In genomic region chr9:99824378-99825157, GRCh38 we compare ENCODE assay signal across 8 cellular contexts. TPM values are rescaled to one million over a fixed set of nuclear protein-coding genes. Genes with fewer than 3 reads are reported as not detected.
DNase-seq lines count a peak whose midpoint lies in the region; ATAC-seq and TF ChIP-seq lines count a peak whose summit lies in the region.

No MANE protein-coding gene starts in this region.

- intact Hi-C loops in thyroid gland (cut with DNase I), result loop anchor here (5.0 kb wide), 1 partner anchor 78 kb away; no protein-coding TSS in a partner anchor

- H3K9me2 ChIP-seq in Karpas-422 (replicated peaks; ENCODE audit: insufficient read depth, low read length), result no peaks in the 10 kb centered on the region

- TF ChIP-seq POLR2A in thyroid gland (IDR thresholded peaks at IDR 0.05), result no peak

- H3K79me2 ChIP-seq in Karpas-422 (ENCODE audit: low read length), result no peaks in the 10 kb centered on the region

- DNase-seq in EH (ENCODE audit: low read depth) (peak; percentile 29), Karpas-422 (peak; percentile 78), epithelial cell of esophagus (ENCODE audit: low read depth) (peak; percentile 18), thyroid gland (peak; percentile 29 to 42), NCI-H510A treated with DMSO at 0.1 percent for 48 hours (lab: John Stamatoyannopoulos, UW) (no peak), G401 (ENCODE audit: low spot score) (no peak)
- DNase-seq in activated CD8-positive, alpha-beta memory T cell treated with anti-CD3 and anti-CD28 coated beads for 48 hours (ENCODE audit: low read depth in 2 of 3, low spot score in 2 of 3), result peak; percentile 52 to 65 (median 59)
- DNase-seq in naive thymus-derived CD8-positive, alpha-beta T cell, result peak; percentile 50 to 82 (median 68)

- H3K4me1 Mint-ChIP-seq in naive thymus-derived CD8-positive, alpha-beta T cell, result peaks cover 28 to 67% (median 51%) of the 10 kb centered on the region in 4 donors

- no peaks in the 10 kb centered on the region for H3K9me3 ChIP-seq in Karpas-422 (ENCODE audit: low read length)
- H3K9me3 ChIP-seq in thyroid gland, result no peaks in the 10 kb centered on the region

- TF ChIP-seq CTCF in epithelial cell of esophagus (IDR thresholded peaks at IDR 0.05; ENCODE audit: insufficient read depth, low read depth, low read length, missing control alignments) (peak; percentile 46), thyroid gland (IDR thresholded peaks at IDR 0.05) (peak in 4 of 6 experiments; percentile 25 to 37 (median 36))

- in situ Hi-C loops in G401 (cut with HindIII; ENCODE audit: low sequenced_read_pairs), result no loop called here

- H3K4me2 ChIP-seq in Karpas-422 (ENCODE audit: low read depth, low read length, poor library complexity, severe bottlenecking), result peak overlapping the region; percentile 90

- H3K9me3 Mint-ChIP-seq in naive thymus-derived CD8-positive, alpha-beta T cell, result peaks cover 0 to 2% (median 0%) of the 10 kb centered on the region in 9 donors

- no peak overlapping the region for H3K27ac ChIP-seq in Karpas-422 (ENCODE audit: low read length)
- peak overlapping the region in 1 of 3 donors; percentile 100 for H3K27ac ChIP-seq in thyroid gland

- peak overlapping the region; percentile 63; the same call in 1 of the 2 replicates for H2AFZ ChIP-seq in Karpas-422 (ENCODE audit: low read length)

- H3K36me3 Mint-ChIP-seq in naive thymus-derived CD8-positive, alpha-beta T cell, result peaks cover 0 to 7% (median 4%) of the 10 kb centered on the region in 3 donors

- H4K20me1 ChIP-seq in Karpas-422 (ENCODE audit: insufficient read depth, low read depth, low read length), result no peaks in the 10 kb centered on the region

- peak overlapping the region in 7 of 10 donors; percentile 29 to 98 (median 79) for H3K27ac Mint-ChIP-seq in naive thymus-derived CD8-positive, alpha-beta T cell

- peak overlapping the region; percentile 73 for H3K9ac ChIP-seq in Karpas-422 (ENCODE audit: low read length)

- H3K27me3 ChIP-seq in Karpas-422 (ENCODE audit: low read length), result no peaks in the 10 kb centered on the region
- no peaks in the 10 kb centered on the region for H3K27me3 ChIP-seq in thyroid gland

- H3K4me3 ChIP-seq in Karpas-422 (ENCODE audit: low read length) (peak overlapping the region; percentile 79), epithelial cell of esophagus (ENCODE audit: low read length) (no peak overlapping the region), thyroid gland (replicated peaks in 1 of 3) (peak overlapping the region in 2 of 3 donors; percentile 24 to 92)

- no peaks in the 10 kb centered on the region for H3K36me3 ChIP-seq in Karpas-422 (ENCODE audit: insufficient read depth, low read length)
- H3K36me3 ChIP-seq in thyroid gland, result no peaks in the 10 kb centered on the region

- ATAC-seq in naive thymus-derived CD8-positive, alpha-beta T cell, result no peak

- H3K27me3 Mint-ChIP-seq in naive thymus-derived CD8-positive, alpha-beta T cell, result peaks cover 22 to 74% (median 60%) of the 10 kb centered on the region in 5 donors

- H3K4me1 ChIP-seq in Karpas-422 (ENCODE audit: low read length), result peaks cover 19% of the 10 kb centered on the region
- H3K4me1 ChIP-seq in thyroid gland, result peaks cover 13 to 15% of the 10 kb centered on the region in 2 donors

- POLR2A ChIA-PET in naive thymus-derived CD8-positive, alpha-beta T cell (lab: Charles Lee), result interaction anchor here (1.1 kb wide), 1 partner anchor 83 kb away, joined by 4 read pairs; no protein-coding TSS in a partner anchor

- WGBS in thyroid gland, 2 donors, result 13 to 21% methylated on average over 26 to 36 of the region's 56 CpGs

- peak overlapping the region; percentile 91 to 99 (median 98) for H3K4me3 Mint-ChIP-seq in naive thymus-derived CD8-positive, alpha-beta T cell

RNA-seq across cellular contexts. Expression of gene NR4A3, which starts 2.9 kb away (rescaled TPM):
- 0.18 and 0.45 TPM in 2 replicates for total RNA-seq in Karpas-422 (2014; rRNA removed; shearing (Covaris generic); ENCODE audit: low replicate concordance)
- total RNA-seq in naive thymus-derived CD8-positive, alpha-beta T cell, result under 1 TPM; 0.47 TPM
- polyA plus RNA-seq in naive thymus-derived CD8-positive, alpha-beta T cell, result 1 to 10 TPM in 1 of 3 donors, under 1 TPM in 1, not detected in 1; 0.22 to 1.7 TPM
- total RNA-seq in thyroid gland, result 1 to 10 TPM; 1.7 to 4.8 (median 2.3) TPM
- total RNA-seq in G401 (2014; rRNA removed; shearing (Covaris generic)), result not detected in 2 replicates

Comparison
In these comparisons a context has a peak if more than half of its experiments do, and no peak if none do; other contexts are left out.
1. DNase-seq: peak in EH (single experiment), Karpas-422 (single experiment), activated CD8-positive, alpha-beta memory T cell treated with anti-CD3 and anti-CD28 coated beads for 48 hours (3 of 3), epithelial cell of esophagus (single experiment), naive thymus-derived CD8-positive, alpha-beta T cell (10 of 10) and thyroid gland (2 of 2); none in NCI-H510A treated with DMSO at 0.1 percent for 48 hours (single experiment) and G401 (single experiment).